In genomic region chr18:25144835-25145234, GRCh38 we compare ENCODE assay signal across 17 cellular contexts.
DNase-seq lines count a peak whose midpoint lies in the region; ATAC-seq and TF ChIP-seq lines count a peak whose summit lies in the region.
"Had no signal": no experiment of that assay in that cellular context is flagged by ENCODE, and none has a peak within 500 bp of the region (broad histone marks: within the 10 kb centered on the region; RNA-seq: fewer than 3 reads in every experiment).

No MANE protein-coding gene starts in this region.

- in situ Hi-C loops in brain microvascular endothelial cell (cut with HindIII; ENCODE audit: low pct_ligation_motif_present, low sequenced_read_pairs) = no loop called here

- peak overlapping the region; percentile 23 for H3K4me2 ChIP-seq in smooth muscle cell

- no peaks in the 10 kb centered on the region for H3K9me3 Mint-ChIP-seq in MCF 10A (ENCODE audit: unreplicated experiment)
- no peaks in the 10 kb centered on the region for H3K9me3 Mint-ChIP-seq in activated CD8-positive, alpha-beta T cell treated with anti-CD3 and anti-CD28 coated beads for 36 hours
- H3K9me3 Mint-ChIP-seq: activated naive CD8-positive, alpha-beta T cell treated with anti-CD3 and anti-CD28 coated beads, Interleukin-2, amount 10 ng/mL, durations not matched to agents 7 days and 5 days; natural killer cell had no signal

- POLR2A ChIA-PET in MCF 10A (lab: Yijun Ruan, JAX) = no interaction called here
- POLR2A ChIA-PET in activated CD8-positive, alpha-beta T cell treated with anti-CD3 and anti-CD28 coated beads for 36 hours (lab: Charles Lee) = interaction anchor here (1.5 kb wide), 1 partner anchor 12 kb away, joined by 3 read pairs; no protein-coding TSS in a partner anchor

- H3K27me3 ChIP-seq in breast epithelium (no peaks in the 10 kb centered on the region), brain microvascular endothelial cell (replicated peaks) (no peaks in the 10 kb centered on the region), smooth muscle cell (ENCODE audit: low read depth) (no peaks in the 10 kb centered on the region)
- H3K27me3 ChIP-seq: Peyer's patch, upper lobe of left lung had no signal

- BruUV-seq in MCF 10A (replicated peaks; lab: Mats Ljungman, UMichigan) = no TSS peak

- peak overlapping the region; percentile 6 for H3K9ac ChIP-seq in smooth muscle cell (ENCODE audit: low read depth)

- CTCF ChIA-PET in MCF 10A (lab: Yijun Ruan, JAX) = interaction anchor here (0.9 kb wide), 1 partner anchor 31 kb away, joined by 3 read pairs; no protein-coding TSS in a partner anchor
- CTCF ChIA-PET in activated CD8-positive, alpha-beta T cell treated with anti-CD3 and anti-CD28 coated beads for 36 hours (lab: Charles Lee) = no interaction called here

- no peaks in the 10 kb centered on the region for H3K79me2 ChIP-seq in smooth muscle cell (ENCODE audit: low read depth)

- H3K4me1 Mint-ChIP-seq in MCF 10A (ENCODE audit: insufficient read depth, unreplicated experiment) = no peaks in the 10 kb centered on the region
- no peaks in the 10 kb centered on the region for H3K4me1 Mint-ChIP-seq in activated CD8-positive, alpha-beta T cell treated with anti-CD3 and anti-CD28 coated beads for 36 hours (ENCODE audit: low read depth)
- H3K4me1 Mint-ChIP-seq: activated naive CD8-positive, alpha-beta T cell treated with anti-CD3 and anti-CD28 coated beads, Interleukin-2, amount 10 ng/mL, durations not matched to agents 7 days and 5 days had no signal

- no peak overlapping the region for H3K4me3 ChIP-seq in breast epithelium
- no peak overlapping the region for H3K4me3 ChIP-seq in brain microvascular endothelial cell (ENCODE audit: low read depth, low read length)
- no peak overlapping the region for H3K4me3 ChIP-seq in smooth muscle cell
- H3K4me3 ChIP-seq: Peyer's patch, upper lobe of left lung had no signal

- WGBS in smooth muscle cell (ENCODE audit: low lambda C conversion rate) = 19% methylated on average over 2 of the region's 2 CpGs

- peaks cover 10% of the 10 kb centered on the region for H4K20me1 ChIP-seq in smooth muscle cell (ENCODE audit: low read depth)

- no peak overlapping the region for H3K27ac Mint-ChIP-seq in MCF 10A (ENCODE audit: low read depth, unreplicated experiment)
- no peak overlapping the region for H3K27ac Mint-ChIP-seq in activated CD8-positive, alpha-beta T cell treated with anti-CD3 and anti-CD28 coated beads for 36 hours
- H3K27ac Mint-ChIP-seq: activated naive CD8-positive, alpha-beta T cell treated with anti-CD3 and anti-CD28 coated beads, Interleukin-2, amount 10 ng/mL, durations not matched to agents 7 days and 5 days; effector memory CD8-positive, alpha-beta T cell; natural killer cell had no signal

- H3K9me3 ChIP-seq in breast epithelium (no peaks in the 10 kb centered on the region), smooth muscle cell (replicated peaks; ENCODE audit: low read depth) (no peaks in the 10 kb centered on the region)
- H3K9me3 ChIP-seq: Peyer's patch, upper lobe of left lung had no signal

- intact Hi-C loops in MCF 10A (cut with micrococcal nuclease) (no loop called here), breast epithelium (cut with DNase I; ENCODE audit: low total_unique reads) (loop anchor here (2.0 kb wide), 1 partner anchor 60 kb away; no protein-coding TSS in a partner anchor), left cardiac atrium (cut with DNase I) (no loop called here)
- intact Hi-C loops in activated CD8-positive, alpha-beta T cell treated with anti-CD3 and anti-CD28 coated beads for 36 hours (cut with micrococcal nuclease) = no loop called here

- no peak overlapping the region for H3K4me3 Mint-ChIP-seq in MCF 10A (ENCODE audit: unreplicated experiment)
- H3K4me3 Mint-ChIP-seq in activated CD8-positive, alpha-beta T cell treated with anti-CD3 and anti-CD28 coated beads for 36 hours = no peak overlapping the region
- H3K4me3 Mint-ChIP-seq: activated naive CD8-positive, alpha-beta T cell treated with anti-CD3 and anti-CD28 coated beads, Interleukin-2, amount 10 ng/mL, durations not matched to agents 7 days and 5 days; effector memory CD8-positive, alpha-beta T cell; natural killer cell had no signal

- H3K36me3 ChIP-seq in breast epithelium = no peaks in the 10 kb centered on the region
- H3K36me3 ChIP-seq in brain microvascular endothelial cell (replicated peaks) = no peaks in the 10 kb centered on the region
- no peaks in the 10 kb centered on the region for H3K36me3 ChIP-seq in smooth muscle cell (ENCODE audit: low read depth)
- H3K36me3 ChIP-seq: Peyer's patch, upper lobe of left lung had no signal

- ATAC-seq in left cardiac atrium = peak; percentile 30 to 89
- ATAC-seq in activated CD8-positive, alpha-beta T cell treated with anti-CD3 and anti-CD28 coated beads for 36 hours = no peak
- no peak for ATAC-seq in HG03135 (IDR thresholded peaks at IDR 0.05; ENCODE audit: unreplicated experiment)
- ATAC-seq: effector memory CD8-positive, alpha-beta T cell; natural killer cell had no signal

- DNase-seq in MCF 10A (ENCODE audit: unreplicated experiment) = peak; percentile 3
- no peak for DNase-seq in breast epithelium (ENCODE audit: low spot score in 2 of 2)
- DNase-seq in brain microvascular endothelial cell = peak; percentile 57
- DNase-seq in left cardiac atrium = peak; percentile 44
- DNase-seq in smooth muscle cell (lab: John Stamatoyannopoulos, UW; ENCODE audit: unreplicated experiment) = no peak
- no peak for DNase-seq in activated CD4-positive, alpha-beta T cell treated with anti-CD3 and anti-CD28 coated beads for 1 hour
- DNase-seq in activated CD8-positive, alpha-beta T cell treated with anti-CD3 and anti-CD28 coated beads for 36 hours = no peak
- DNase-seq: 8988T; activated naive CD8-positive, alpha-beta T cell treated with anti-CD3 and anti-CD28 coated beads, Interleukin-2, amount 10 ng/mL, durations not matched to agents 7 days and 5 days; DMS53; effector memory CD8-positive, alpha-beta T cell; natural killer cell; Peyer's patch; stimulated activated CD4-positive, alpha-beta T cell treated with anti-CD3 and anti-CD28 coated beads, Interleukin-15, amount 100 ng/mL, for 24 hours; T-helper 9 cell; upper lobe of left lung had no signal

- no peaks in the 10 kb centered on the region for H3K36me3 Mint-ChIP-seq in MCF 10A (ENCODE audit: insufficient read depth, unreplicated experiment)
- H3K36me3 Mint-ChIP-seq in activated CD8-positive, alpha-beta T cell treated with anti-CD3 and anti-CD28 coated beads for 36 hours (ENCODE audit: low read depth) = no peaks in the 10 kb centered on the region
- H3K36me3 Mint-ChIP-seq: activated naive CD8-positive, alpha-beta T cell treated with anti-CD3 and anti-CD28 coated beads, Interleukin-2, amount 10 ng/mL, durations not matched to agents 7 days and 5 days; natural killer cell had no signal

- peaks cover 0 to 5% of the 10 kb centered on the region in 2 donors for H3K4me1 ChIP-seq in breast epithelium
- H3K4me1 ChIP-seq in smooth muscle cell (ENCODE audit: low read depth) = peaks cover 7% of the 10 kb centered on the region
- H3K4me1 ChIP-seq: upper lobe of left lung had no signal

- no peak for TF ChIP-seq POLR2A in breast epithelium (IDR thresholded peaks at IDR 0.05)

- H3F3A ChIP-seq in smooth muscle cell (ENCODE audit: low read depth) = no peaks in the 10 kb centered on the region

- no peak for TF ChIP-seq CTCF in MCF 10A (IDR thresholded peaks at IDR 0.05; ENCODE audit: unreplicated experiment)
- no peak for TF ChIP-seq CTCF in breast epithelium (IDR thresholded peaks at IDR 0.05)
- TF ChIP-seq CTCF in brain microvascular endothelial cell (IDR thresholded peaks at IDR 0.05; ENCODE audit: low read depth, low read length, missing control alignments) = no peak
- TF ChIP-seq CTCF in smooth muscle cell (IDR thresholded peaks at IDR 0.05; ENCODE audit: borderline replicate concordance, insufficient read depth, poor library complexity, severe bottlenecking) = no peak
- TF ChIP-seq CTCF in activated CD8-positive, alpha-beta T cell treated with anti-CD3 and anti-CD28 coated beads for 36 hours (IDR thresholded peaks at IDR 0.05) = no peak

- H3K27ac ChIP-seq in breast epithelium (peak overlapping the region in 1 of 2 donors; percentile 12), brain microvascular endothelial cell (no peak overlapping the region), smooth muscle cell (ENCODE audit: low read depth) (peak overlapping the region; percentile 56)
- H3K27ac ChIP-seq: Peyer's patch, upper lobe of left lung had no signal

- no peaks in the 10 kb centered on the region for H3K27me3 Mint-ChIP-seq in MCF 10A (ENCODE audit: insufficient read depth, unreplicated experiment)
- H3K27me3 Mint-ChIP-seq in activated CD8-positive, alpha-beta T cell treated with anti-CD3 and anti-CD28 coated beads for 36 hours = peaks cover 1% of the 10 kb centered on the region
- H3K27me3 Mint-ChIP-seq: activated naive CD8-positive, alpha-beta T cell treated with anti-CD3 and anti-CD28 coated beads, Interleukin-2, amount 10 ng/mL, durations not matched to agents 7 days and 5 days; effector memory CD8-positive, alpha-beta T cell had no signal

- no peak overlapping the region for H2AFZ ChIP-seq in smooth muscle cell (ENCODE audit: low read depth)

Comparison
In these comparisons a context has a peak if more than half of its experiments do, and no peak if none do; other contexts are left out.
1. DNase-seq: peak in MCF 10A (single experiment), brain microvascular endothelial cell (single experiment) and left cardiac atrium (single experiment); none in breast epithelium (0 of 2), smooth muscle cell (single experiment), activated CD4-positive, alpha-beta T cell treated with anti-CD3 and anti-CD28 coated beads for 1 hour (single experiment) and activated CD8-positive, alpha-beta T cell treated with anti-CD3 and anti-CD28 coated beads for 36 hours (single experiment).
2. ATAC-seq: peak in left cardiac atrium (2 of 2); none in activated CD8-positive, alpha-beta T cell treated with anti-CD3 and anti-CD28 coated beads for 36 hours (single experiment) and HG03135 (single experiment).